In genomic region chr12:70646850-70647249, GRCh38 we compare ENCODE assay signal across 17 cellular contexts. TPM values are rescaled to one million over a fixed set of nuclear protein-coding genes. Genes with fewer than 3 reads are reported as not detected.
DNase-seq lines count a peak whose midpoint lies in the region; FAIRE-seq and TF ChIP-seq lines count a peak whose summit lies in the region.
"Had no signal": no experiment of that assay in that cellular context is flagged by ENCODE, and none has a peak within 500 bp of the region (broad histone marks: within the 10 kb centered on the region; RNA-seq: fewer than 3 reads in every experiment).

No MANE protein-coding gene starts in this region.

- no TSS peak for BruUV-seq in PC-9 (replicated peaks; lab: Mats Ljungman, UMichigan)
- no TSS peak for BruUV-seq in endothelial cell of umbilical vein (replicated peaks; lab: Mats Ljungman, UMichigan)

- no peak overlapping the region for H2BK5ac ChIP-seq in neuronal stem cell (ENCODE audit: low read length)

- H3K4me3 Mint-ChIP-seq in activated CD4-positive, alpha-beta T cell treated with anti-CD3 and anti-CD28 coated beads, Interleukin-2, amount 10 ng/mL, durations not matched to agents 7 days and 5 days, result no peak overlapping the region
- H3K4me3 Mint-ChIP-seq: CD4-positive, CD25-positive, alpha-beta regulatory T cell had no signal

- no peak overlapping the region for H3K23ac ChIP-seq in neuronal stem cell (ENCODE audit: low read depth, low read length, poor library complexity)

- H3F3A ChIP-seq in PC-9 (ENCODE audit: insufficient read depth, low read depth), result peaks cover 21% of the 10 kb centered on the region; the same call in 1 of the 2 replicates

- H2AFZ ChIP-seq in PC-9 (no peak overlapping the region), endothelial cell of umbilical vein (ENCODE audit: low read depth, low read length) (no peak overlapping the region), neuronal stem cell (ENCODE audit: low read length) (peak overlapping the region; percentile 86)

- H2AK5ac ChIP-seq in neuronal stem cell (ENCODE audit: low read depth, low read length), result no peak overlapping the region

- intact Hi-C loops in PC-9 (cut with micrococcal nuclease; ENCODE audit: unreplicated experiment) (loop anchor here (1.0 kb wide), 1 partner anchor 14 kb away; no protein-coding TSS in a partner anchor), endothelial cell of umbilical vein (cut with micrococcal nuclease) (loop anchor here (1.0 kb wide), 4 partner anchors 14 to 57 kb away; no protein-coding TSS in a partner anchor)

- H3K9ac ChIP-seq in endothelial cell of umbilical vein (replicated peaks; ENCODE audit: extremely low read depth, insufficient read depth, low read length) (peak overlapping the region; percentile 77), neuronal stem cell (ENCODE audit: low read depth, low read length, poor library complexity) (no peak overlapping the region)

- no peaks in the 10 kb centered on the region for H3K79me1 ChIP-seq in neuronal stem cell (ENCODE audit: low read depth, low read length)

- WGBS in neuronal stem cell (ENCODE audit: extremely low coverage in 2 of 2, insufficient read length in 2 of 2, insufficient replicate concordance in 1 of 2), 2 donors, result no CpG with 5 or more reads among the region's 1 CpG

- peaks cover 6% of the 10 kb centered on the region for H3K4me1 Mint-ChIP-seq in activated CD4-positive, alpha-beta T cell treated with anti-CD3 and anti-CD28 coated beads, Interleukin-2, amount 10 ng/mL, durations not matched to agents 7 days and 5 days

- H3K14ac ChIP-seq in neuronal stem cell (ENCODE audit: low read length), result no peak overlapping the region

- POLR2A ChIA-PET in PC-9 (lab: Charles Lee; ENCODE audit: unreplicated experiment) (no interaction called here), endothelial cell of umbilical vein (lab: Charles Lee) (no interaction called here)
- POLR2A ChIA-PET in activated CD4-positive, alpha-beta T cell treated with anti-CD3 and anti-CD28 coated beads, Interleukin-2, amount 10 ng/mL, durations not matched to agents 7 days and 5 days (lab: Charles Lee), result no interaction called here

- TF ChIP-seq CTCF in PC-9 (conservative IDR thresholded peaks at IDR 0.05) (no peak), endothelial cell of umbilical vein (IDR thresholded peaks at IDR 0.05; ENCODE audit: extremely low read depth in 1 of 2, insufficient read depth in 1 of 2, low read depth in 1 of 2, low read length in 2 of 2) (no peak), coronary artery (IDR thresholded peaks at IDR 0.05) (no peak), BE2C (IDR thresholded peaks at IDR 0.05; ENCODE audit: low read depth, low read length) (no peak)

- peaks cover 7% of the 10 kb centered on the region for H3K9me3 ChIP-seq in PC-9 (ENCODE audit: insufficient read depth, low read depth)
- H3K9me3 ChIP-seq in endothelial cell of umbilical vein (replicated peaks; ENCODE audit: control insufficient read depth, insufficient read depth, low read length), result no peaks in the 10 kb centered on the region
- H3K9me3 ChIP-seq in neuronal stem cell (replicated peaks in 1 of 2; ENCODE audit: control insufficient read depth in 2 of 2, insufficient read depth in 1 of 2, low read depth in 1 of 2, low read length in 2 of 2), result no peaks in the 10 kb centered on the region
- no peaks in the 10 kb centered on the region for H3K9me3 ChIP-seq in BE2C
- H3K9me3 ChIP-seq: upper lobe of left lung had no signal

- H3K27me3 ChIP-seq in PC-9 (ENCODE audit: insufficient read depth, low read depth) (no peaks in the 10 kb centered on the region), endothelial cell of umbilical vein (ENCODE audit: control insufficient read depth in 2 of 2, insufficient read depth in 2 of 2, low read length in 2 of 2) (no peaks in the 10 kb centered on the region), neuronal stem cell (ENCODE audit: control insufficient read depth in 3 of 3, insufficient read depth in 3 of 3, low read depth in 1 of 3, low read length in 3 of 3) (no peaks in the 10 kb centered on the region), BE2C (no peaks in the 10 kb centered on the region)
- H3K27me3 ChIP-seq: upper lobe of left lung had no signal

- peaks cover 12% of the 10 kb centered on the region for H3K27me3 Mint-ChIP-seq in activated CD4-positive, alpha-beta T cell treated with anti-CD3 and anti-CD28 coated beads, Interleukin-2, amount 10 ng/mL, durations not matched to agents 7 days and 5 days

- TF ChIP-seq POLR2A in endothelial cell of umbilical vein (IDR thresholded peaks at IDR 0.05; ENCODE audit: low read depth, low read length), result no peak

- H2BK15ac ChIP-seq in neuronal stem cell (ENCODE audit: low read length), result no peak overlapping the region

- CTCF ChIA-PET in PC-9 (lab: Charles Lee) (interaction anchor here (0.6 kb wide), 1 partner anchor 1177 kb away, joined by 9 read pairs; the partner anchor contains the start of gene FRS2), endothelial cell of umbilical vein (lab: Charles Lee) (interaction anchor here (1.0 to 2.6 kb wide), 3 partner anchors 11 to 47 kb away, joined by 3 to 9 read pairs (median 5); no protein-coding TSS in a partner anchor)
- CTCF ChIA-PET in activated CD4-positive, alpha-beta T cell treated with anti-CD3 and anti-CD28 coated beads, Interleukin-2, amount 10 ng/mL, durations not matched to agents 7 days and 5 days (lab: Charles Lee), result no interaction called here

- H3K9me3 Mint-ChIP-seq in activated CD4-positive, alpha-beta T cell treated with anti-CD3 and anti-CD28 coated beads, Interleukin-2, amount 10 ng/mL, durations not matched to agents 7 days and 5 days, result no peaks in the 10 kb centered on the region
- H3K9me3 Mint-ChIP-seq: CD4-positive, CD25-positive, alpha-beta regulatory T cell had no signal

- H2BK120ac ChIP-seq in neuronal stem cell (ENCODE audit: low read depth, low read length), result no peak overlapping the region

- FAIRE-seq in endothelial cell of umbilical vein (lab: Jason Lieb, UNC), result no peak

- H4K91ac ChIP-seq in neuronal stem cell (ENCODE audit: low read depth, low read length, poor library complexity), result no peak overlapping the region

- peak overlapping the region; percentile 68 for H3K27ac ChIP-seq in PC-9
- peak overlapping the region; percentile 99 for H3K27ac ChIP-seq in endothelial cell of umbilical vein (ENCODE audit: insufficient read depth, low read depth, low read length)
- no peak overlapping the region for H3K27ac ChIP-seq in neuronal stem cell (replicated peaks; ENCODE audit: low read length)
- no peak overlapping the region for H3K27ac ChIP-seq in coronary artery
- H3K27ac ChIP-seq: HL-60 had no signal

- dilution Hi-C loops in endothelial cell of umbilical vein (cut with MboI; ENCODE audit: extremely low pct_ligation_motif_present, low sequenced_read_pairs), result no loop called here

- H3K9me2 ChIP-seq in PC-9 (ENCODE audit: insufficient read depth), result no peaks in the 10 kb centered on the region

- DNase-seq in EL (peak; percentile 82), PC-9 (no peak), endothelial cell of umbilical vein (ENCODE audit: low read depth, low spot score) (peak; percentile 41), neuronal stem cell (ENCODE audit: low spot score) (no peak), coronary artery (ENCODE audit: low spot score) (no peak), dedifferentiated amniotic fluid mesenchymal stem cell (ENCODE audit: extremely low spot score) (no peak), BE2C (no peak)
- no peak for DNase-seq in activated CD4-positive, alpha-beta T cell treated with anti-CD3 and anti-CD28 coated beads, Interleukin-2, amount 10 ng/mL, durations not matched to agents 7 days and 5 days
- DNase-seq: activated CD4-positive, alpha-beta T cell treated with anti-CD3 and anti-CD28 coated beads, Interleukin-2, amount 50 U/mL, for 48 hours; amygdala; CD4-positive, CD25-positive, alpha-beta regulatory T cell; GDM1; NCI-H774; retina; stimulated activated CD4-positive, alpha-beta T cell treated with anti-CD3 and anti-CD28 coated beads, Interleukin-4, amount 100 ng/mL, for 24 hours; upper lobe of left lung had no signal

- H4K8ac ChIP-seq in neuronal stem cell (ENCODE audit: low read depth, low read length), result no peak overlapping the region

- H3K79me2 ChIP-seq in PC-9 (ENCODE audit: low read depth), result no peaks in the 10 kb centered on the region
- H3K79me2 ChIP-seq in endothelial cell of umbilical vein (ENCODE audit: control insufficient read depth, insufficient read depth, low read length), result no peaks in the 10 kb centered on the region

- no peak overlapping the region for H2BK12ac ChIP-seq in neuronal stem cell (ENCODE audit: low read length)

- peaks cover 40% of the 10 kb centered on the region for H3K4me1 ChIP-seq in PC-9 (replicated peaks; ENCODE audit: insufficient read depth)
- peaks cover 55% of the 10 kb centered on the region for H3K4me1 ChIP-seq in endothelial cell of umbilical vein (ENCODE audit: control insufficient read depth, extremely low read depth, insufficient read depth, low read length)
- peaks cover 2 to 9% of the 10 kb centered on the region in 2 donors for H3K4me1 ChIP-seq in neuronal stem cell (ENCODE audit: control insufficient read depth in 2 of 2, insufficient read depth in 1 of 2, low read depth in 1 of 2, low read length in 2 of 2)
- no peaks in the 10 kb centered on the region; the same call in 1 of the 2 replicates for H3K4me1 ChIP-seq in BE2C

- no peak overlapping the region for H3K4me3 ChIP-seq in PC-9
- H3K4me3 ChIP-seq in endothelial cell of umbilical vein (replicated peaks in 1 of 3; ENCODE audit: insufficient read depth in 1 of 3, low read depth in 1 of 3, low read length in 3 of 3), result no peak overlapping the region
- no peak overlapping the region for H3K4me3 ChIP-seq in neuronal stem cell (ENCODE audit: low read length in 2 of 2)
- no peak overlapping the region for H3K4me3 ChIP-seq in coronary artery
- no peak overlapping the region for H3K4me3 ChIP-seq in BE2C (ENCODE audit: low read depth, low read length)
- H3K4me3 ChIP-seq: upper lobe of left lung had no signal

- H3K4ac ChIP-seq in neuronal stem cell (ENCODE audit: low read length), result no peak overlapping the region

- H3K27ac Mint-ChIP-seq in activated CD4-positive, alpha-beta T cell treated with anti-CD3 and anti-CD28 coated beads, Interleukin-2, amount 10 ng/mL, durations not matched to agents 7 days and 5 days, result no peak overlapping the region
- H3K27ac Mint-ChIP-seq: CD4-positive, CD25-positive, alpha-beta regulatory T cell had no signal

- no peaks in the 10 kb centered on the region for H3K9me1 ChIP-seq in endothelial cell of umbilical vein (replicated peaks; ENCODE audit: control insufficient read depth, extremely low read depth, insufficient read depth, low read length)

- H3K4me2 ChIP-seq in PC-9, result peak overlapping the region; percentile 37; the same call in 1 of the 2 replicates
- H3K4me2 ChIP-seq in endothelial cell of umbilical vein (ENCODE audit: insufficient read depth, low read length), result peak overlapping the region; percentile 58
- no peak overlapping the region for H3K4me2 ChIP-seq in neuronal stem cell (ENCODE audit: insufficient read depth, low read length, poor library complexity, severe bottlenecking)

- H3K36me3 ChIP-seq in PC-9 (ENCODE audit: low read depth), result no peaks in the 10 kb centered on the region
- H3K36me3 ChIP-seq in endothelial cell of umbilical vein (ENCODE audit: control insufficient read depth in 2 of 2, extremely low read depth in 1 of 2, insufficient read depth in 2 of 2, low read length in 2 of 2), result no peaks in the 10 kb centered on the region
- H3K36me3 ChIP-seq in neuronal stem cell (replicated peaks in 1 of 2; ENCODE audit: control insufficient read depth in 2 of 2, insufficient read depth in 2 of 2, low read length in 2 of 2), result no peaks in the 10 kb centered on the region
- peaks cover 31% of the 10 kb centered on the region for H3K36me3 ChIP-seq in BE2C
- H3K36me3 ChIP-seq: upper lobe of left lung had no signal

- no peaks in the 10 kb centered on the region for H3K36me3 Mint-ChIP-seq in activated CD4-positive, alpha-beta T cell treated with anti-CD3 and anti-CD28 coated beads, Interleukin-2, amount 10 ng/mL, durations not matched to agents 7 days and 5 days (ENCODE audit: low read depth)
- H3K36me3 Mint-ChIP-seq: CD4-positive, CD25-positive, alpha-beta regulatory T cell had no signal

- no peak overlapping the region for H3K18ac ChIP-seq in neuronal stem cell (ENCODE audit: low read length)

- no peaks in the 10 kb centered on the region for H4K20me1 ChIP-seq in PC-9 (ENCODE audit: insufficient read depth)
- no peaks in the 10 kb centered on the region for H4K20me1 ChIP-seq in endothelial cell of umbilical vein (replicated peaks; ENCODE audit: control insufficient read depth, extremely low read depth, insufficient read depth, low read length)

RNA-seq across cellular contexts. Expression of gene PTPRB, which starts 9.6 kb away (rescaled TPM):
- 1.3 and 1.9 TPM in 2 replicates for total RNA-seq in PC-9 (2021)
- total RNA-seq in endothelial cell of umbilical vein, result 150 and 151 TPM in 2 replicates
- polyA plus RNA-seq in endothelial cell of umbilical vein, result 64.1 and 66.4 TPM in 2 replicates
- 46.2 and 51.4 TPM in 2 replicates for polyA plus RNA-seq in endothelial cell of umbilical vein (2011; cell fraction: cytosol; rRNA removed)
- polyA plus RNA-seq in endothelial cell of umbilical vein (2011; cell fraction: nucleus; rRNA removed), result 231 and 235 TPM in 2 replicates
- polyA plus RNA-seq in endothelial cell of umbilical vein (2012), result 45.3 and 57.4 TPM in 2 replicates
- polyA minus RNA-seq in endothelial cell of umbilical vein, result 454 and 506 TPM in 2 replicates
- polyA minus RNA-seq in endothelial cell of umbilical vein (2011; cell fraction: cytosol; rRNA and poly(A)+ RNA removed), result 0.82 TPM
- polyA minus RNA-seq in endothelial cell of umbilical vein (2011; cell fraction: nucleus; rRNA and poly(A)+ RNA removed), result 485 and 688 TPM in 2 replicates
- 0.03 TPM for polyA plus RNA-seq in neuronal stem cell (2013, experiment 1 of 2)
- 0.03 TPM for polyA plus RNA-seq in neuronal stem cell (2013, experiment 2 of 2)
- total RNA-seq in activated CD4-positive, alpha-beta T cell treated with anti-CD3 and anti-CD28 coated beads, Interleukin-2, amount 10 ng/mL, durations not matched to agents 7 days and 5 days, result not detected
- polyA plus RNA-seq in BE2C (2012; ENCODE audit: insufficient read depth, insufficient read length, low read depth), result 2.2 TPM
- total RNA-seq: CD4-positive, CD25-positive, alpha-beta regulatory T cell had no signal
- polyA plus RNA-seq: CD4-positive, CD25-positive, alpha-beta regulatory T cell had no signal

Comparison
In these comparisons a context has a peak if more than half of its experiments do, and no peak if none do; other contexts are left out.
1. DNase-seq: peak in EL (single experiment) and endothelial cell of umbilical vein (single experiment); none in PC-9 (0 of 2), neuronal stem cell (single experiment), coronary artery (single experiment), activated CD4-positive, alpha-beta T cell treated with anti-CD3 and anti-CD28 coated beads, Interleukin-2, amount 10 ng/mL, durations not matched to agents 7 days and 5 days (single experiment), dedifferentiated amniotic fluid mesenchymal stem cell (single experiment) and BE2C (single experiment).
2. H3K27ac ChIP-seq: peak in PC-9 (single experiment) and endothelial cell of umbilical vein (single experiment); none in neuronal stem cell (single experiment) and coronary artery (0 of 2).
3. RNA of gene PTPRB, which starts 9.6 kb away (total RNA-seq): 150 to 151 TPM in endothelial cell of umbilical vein; 1.3 to 1.9 TPM in PC-9 and not detected in activated CD4-positive, alpha-beta T cell treated with anti-CD3 and anti-CD28 coated beads, Interleukin-2, amount 10 ng/mL, durations not matched to agents 7 days and 5 days; every median in the first group is over 10 times any median in the second.